8 cellular contexts compared by ENCODE assay signal in the genomic region with DNA sequence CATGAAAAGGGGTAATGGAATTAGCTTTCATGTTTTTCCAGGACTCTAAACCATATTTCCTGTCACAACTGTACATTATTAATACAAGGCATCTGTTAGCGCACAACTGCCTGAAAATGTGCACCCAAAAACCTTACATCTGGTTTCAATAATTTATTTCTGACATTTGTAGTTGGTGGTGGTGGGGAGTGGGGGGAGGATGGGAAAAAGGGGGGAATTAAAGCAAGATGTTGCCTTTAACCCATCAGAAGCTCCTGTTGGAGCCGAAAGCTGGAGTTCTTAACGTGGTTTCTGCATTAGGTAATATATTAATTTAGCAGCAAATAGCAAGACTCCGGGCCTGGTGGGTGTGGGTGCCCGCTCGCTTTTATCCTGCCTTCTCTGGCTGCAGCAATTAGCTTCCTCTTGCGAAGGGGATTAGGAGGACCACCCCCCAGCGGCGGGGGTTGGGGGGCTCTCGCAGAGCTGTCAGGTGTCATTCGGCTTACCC. TPM values are rescaled to one million over a fixed set of nuclear protein-coding genes. Genes with fewer than 3 reads are reported as not detected.
A peak's percentile ranks its signal among the peaks of the same experiment; 100 is the strongest.
DNase-seq lines count a peak whose midpoint lies in the region; ATAC-seq and TF ChIP-seq lines count a peak whose summit lies in the region.

No MANE protein-coding gene starts in this region.

- H3K27ac Mint-ChIP-seq in brain (peak overlapping the region in 3 of 5 experiments; percentile 73 to 90 (median 77)), glutamatergic neuron (ENCODE audit: unreplicated experiment) (no peak overlapping the region)
- no peak overlapping the region for H3K27ac Mint-ChIP-seq in stimulated activated memory B cell treated with anti-CD40 and anti-IgM and Interleukin-4, amounts not matched to agents 10 μg/mL and 1 μg/mL and 100 μg/mL, for 72 hours

- H3K36me3 ChIP-seq in H7 (replicated peaks; ENCODE audit: control insufficient read depth, insufficient read depth, low read length) = no peaks in the 10 kb centered on the region

- ATAC-seq in stimulated activated memory B cell treated with anti-CD40 and anti-IgM and Interleukin-4, amounts not matched to agents 10 μg/mL and 1 μg/mL and 100 μg/mL, for 72 hours = no peak
- ATAC-seq in GM18858 (IDR thresholded peaks at IDR 0.05; ENCODE audit: unreplicated experiment) = no peak

- H3K27me3 Mint-ChIP-seq in brain (peaks cover 6% of the 10 kb centered on the region), glutamatergic neuron (ENCODE audit: unreplicated experiment) (no peaks in the 10 kb centered on the region)
- H3K27me3 Mint-ChIP-seq in stimulated activated memory B cell treated with anti-CD40 and anti-IgM and Interleukin-4, amounts not matched to agents 10 μg/mL and 1 μg/mL and 100 μg/mL, for 72 hours = peaks cover 69% of the 10 kb centered on the region

- TF ChIP-seq CTCF in brain (conservative IDR thresholded peaks at IDR 0.05) (no peak), glutamatergic neuron (IDR thresholded peaks at IDR 0.05; ENCODE audit: partially characterized antibody, unreplicated experiment) (no peak)

- H3K4me3 Mint-ChIP-seq in brain (peak overlapping the region in 4 of 5 experiments; percentile 65 to 75 (median 70)), glutamatergic neuron (ENCODE audit: unreplicated experiment) (no peak overlapping the region)
- H3K4me3 Mint-ChIP-seq in stimulated activated memory B cell treated with anti-CD40 and anti-IgM and Interleukin-4, amounts not matched to agents 10 μg/mL and 1 μg/mL and 100 μg/mL, for 72 hours = peak overlapping the region; percentile 45

- H3K27me3 ChIP-seq in H7 (ENCODE audit: control insufficient read depth, insufficient read depth, low read length) = peaks cover 8% of the 10 kb centered on the region; the same call in 1 of the 2 replicates

- no peaks in the 10 kb centered on the region for H3K9me3 ChIP-seq in iPS-18c (ENCODE audit: control insufficient read depth, insufficient read depth, low read length)

- H3K9me3 Mint-ChIP-seq in brain = peaks cover 0 to 4% (median 0%) of the 10 kb centered on the region in 5 experiments
- no peaks in the 10 kb centered on the region for H3K9me3 Mint-ChIP-seq in stimulated activated memory B cell treated with anti-CD40 and anti-IgM and Interleukin-4, amounts not matched to agents 10 μg/mL and 1 μg/mL and 100 μg/mL, for 72 hours
- H3K9me3 Mint-ChIP-seq in glutamatergic neuron (ENCODE audit: unreplicated experiment) = no peaks in the 10 kb centered on the region

- peaks cover 63% of the 10 kb centered on the region for H3K4me1 Mint-ChIP-seq in brain
- no peaks in the 10 kb centered on the region for H3K4me1 Mint-ChIP-seq in stimulated activated memory B cell treated with anti-CD40 and anti-IgM and Interleukin-4, amounts not matched to agents 10 μg/mL and 1 μg/mL and 100 μg/mL, for 72 hours
- peaks cover 17% of the 10 kb centered on the region for H3K4me1 Mint-ChIP-seq in glutamatergic neuron (ENCODE audit: low read depth, unreplicated experiment)

- no peak for DNase-seq in H7
- DNase-seq in superior temporal gyrus (ENCODE audit: extremely low spot score) = no peak
- DNase-seq in glutamatergic neuron = no peak
- DNase-seq in RPMI8226 = no peak

- H3K36me3 Mint-ChIP-seq in brain = no peaks in the 10 kb centered on the region
- H3K36me3 Mint-ChIP-seq in stimulated activated memory B cell treated with anti-CD40 and anti-IgM and Interleukin-4, amounts not matched to agents 10 μg/mL and 1 μg/mL and 100 μg/mL, for 72 hours = no peaks in the 10 kb centered on the region
- no peaks in the 10 kb centered on the region for H3K36me3 Mint-ChIP-seq in glutamatergic neuron (ENCODE audit: unreplicated experiment)

- peak overlapping the region; percentile 43 for H3K4me3 ChIP-seq in H7 (ENCODE audit: insufficient read depth, low read depth, low read length)
- H3K4me3 ChIP-seq in iPS-18c (ENCODE audit: insufficient read depth, low read depth, low read length) = peak overlapping the region; percentile 43; the same call in 1 of the 2 replicates

RNA-seq across cellular contexts. Expression of a gene that starts 36.9 kb away (rescaled TPM):
- total RNA-seq in H7 (2014; rRNA removed; shearing (Covaris generic)) = 1.0 and 1.4 TPM in 2 replicates
- polyA plus RNA-seq in brain (ENCODE audit: insufficient read depth, low read depth, low replicate concordance) = 3.2 TPM
- total RNA-seq in glutamatergic neuron (ENCODE audit: unreplicated experiment) = 2.3 TPM

RNA-seq across cellular contexts. Expression of a gene that starts 59.2 kb away (rescaled TPM):
- total RNA-seq in H7 (2014; rRNA removed; shearing (Covaris generic)) = 8.7 and 12.0 TPM in 2 replicates
- polyA plus RNA-seq in brain (ENCODE audit: insufficient read depth, low read depth, low replicate concordance) = 9.2 TPM
- 1.5 TPM for total RNA-seq in glutamatergic neuron (ENCODE audit: unreplicated experiment)

Comparison
In these comparisons a context has a peak if more than half of its experiments do, and no peak if none do; other contexts are left out.
1. H3K27ac Mint-ChIP-seq: peak in brain (3 of 5); none in stimulated activated memory B cell treated with anti-CD40 and anti-IgM and Interleukin-4, amounts not matched to agents 10 μg/mL and 1 μg/mL and 100 μg/mL, for 72 hours (single experiment) and glutamatergic neuron (single experiment).